In the genomic region with DNA sequence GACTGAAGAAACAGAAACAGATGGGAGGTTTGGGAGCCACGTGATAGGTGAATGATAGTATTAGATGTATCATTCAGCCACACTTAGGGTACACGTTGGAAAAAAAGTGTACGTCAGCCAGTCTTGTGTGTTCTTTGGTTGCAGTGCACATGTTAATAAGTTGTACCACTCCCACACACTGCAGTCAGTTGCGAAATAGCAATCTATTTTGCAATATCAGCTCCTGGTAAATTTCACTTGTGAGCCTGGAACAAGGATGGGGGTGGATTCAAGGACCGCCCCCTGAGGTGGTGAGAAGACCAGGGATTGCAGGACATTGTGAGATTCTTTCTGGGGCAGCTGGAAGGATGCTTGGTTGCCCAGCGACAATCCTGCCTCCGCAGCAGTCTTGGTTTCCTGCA, we compare ENCODE assay signal across 14 cellular contexts.
A peak's percentile ranks its signal among the peaks of the same experiment; 100 is the strongest.
DNase-seq lines count a peak whose midpoint lies in the region; ATAC-seq and TF ChIP-seq lines count a peak whose summit lies in the region.
"Had no signal": no experiment of that assay in that cellular context is flagged by ENCODE, and none has a peak within 500 bp of the region (broad histone marks: within the 10 kb centered on the region; RNA-seq: fewer than 3 reads in every experiment).

No MANE protein-coding gene starts in this region.

- H3K4me1 ChIP-seq in HEK293 (ENCODE audit: control insufficient read depth, insufficient read depth, low read length), result peaks cover 10% of the 10 kb centered on the region
- peaks cover 4% of the 10 kb centered on the region for H3K4me1 ChIP-seq in right cardiac atrium (ENCODE audit: control insufficient read depth, insufficient read depth, low read length)
- H3K4me1 ChIP-seq in skeletal muscle satellite cell (ENCODE audit: control insufficient read depth, insufficient read depth, low read length), result peaks cover 15% of the 10 kb centered on the region

- H3K9me3 ChIP-seq in HEK293 (ENCODE audit: control insufficient read depth, insufficient read depth, low read depth, low read length) (no peaks in the 10 kb centered on the region), right cardiac atrium (ENCODE audit: control insufficient read depth, low read length) (no peaks in the 10 kb centered on the region), skeletal muscle satellite cell (replicated peaks; ENCODE audit: low read length) (no peaks in the 10 kb centered on the region)

- intact Hi-C loops in right cardiac atrium (cut with DNase I), result no loop called here

- TF ChIP-seq CTCF in HEK293 (tag by site-specific recombination; IDR thresholded peaks at IDR 0.05), result no peak
- TF ChIP-seq CTCF in astrocyte of the spinal cord (IDR thresholded peaks at IDR 0.05; ENCODE audit: low read depth, low read length), result no peak

- H3K36me3 Mint-ChIP-seq in activated T-cell treated with anti-CD3 and anti-CD28 coated beads, Interleukin-2, amount 50 U/mL, for 72 hours (ENCODE audit: insufficient read depth in 2 of 2), result no peaks in the 10 kb centered on the region

- no peak overlapping the region for H3K4me3 Mint-ChIP-seq in activated T-cell treated with anti-CD3 and anti-CD28 coated beads, Interleukin-2, amount 50 U/mL, for 72 hours

- WGBS in right cardiac atrium, result 61% methylated on average over 7 of the region's 7 CpGs

- no peak overlapping the region for H3K9ac ChIP-seq in skeletal muscle satellite cell (ENCODE audit: low read depth, low read length)

- in situ Hi-C loops in astrocyte of the spinal cord (cut with HindIII; ENCODE audit: low sequenced_read_pairs), result no loop called here

- CTCF ChIA-PET in HEK293 (lab: Yijun Ruan, JAX), result interaction anchor here (0.6 to 0.7 kb wide), 2 partner anchors 26 to 51 kb away, joined by 4 to 6 read pairs; no protein-coding TSS in a partner anchor

- DNase-seq in astrocyte of the spinal cord (ENCODE audit: low read depth, low spot score), result peak; percentile 12
- peak; percentile 61 to 74 (median 64) for DNase-seq in right cardiac atrium
- no peak for DNase-seq in activated T-cell treated with anti-CD3 and anti-CD28 coated beads, Interleukin-2, amount 50 U/mL, for 72 hours
- DNase-seq in substantia nigra (lab: John Stamatoyannopoulos, UW), result no peak
- DNase-seq: activated T-cell treated with anti-CD3 and anti-CD28 coated beads, Interleukin-2, amount 50 U/mL, for 48 hours; cortex of kidney; DMS79; H7; NCI-H146 had no signal

- peak; percentile 63 to 78 for ATAC-seq in right cardiac atrium
- ATAC-seq in activated T-cell treated with anti-CD3 and anti-CD28 coated beads, Interleukin-2, amount 50 U/mL, for 72 hours (replicated peaks in 1 of 2), result no peak
- no peak for ATAC-seq in GM19452 (IDR thresholded peaks at IDR 0.05; ENCODE audit: unreplicated experiment)
- no peak for ATAC-seq in HG03045 (IDR thresholded peaks at IDR 0.05; ENCODE audit: unreplicated experiment)

- H3K4me3 ChIP-seq in HEK293 (ENCODE audit: low read depth, low read length) (no peak overlapping the region), astrocyte of the spinal cord (ENCODE audit: low read depth, low read length) (no peak overlapping the region), right cardiac atrium (ENCODE audit: low read length) (no peak overlapping the region), skeletal muscle satellite cell (ENCODE audit: low read length) (no peak overlapping the region)

- H3K36me3 ChIP-seq in HEK293 (ENCODE audit: control insufficient read depth in 2 of 2, insufficient read depth in 1 of 2, low read length in 2 of 2) (no peaks in the 10 kb centered on the region), skeletal muscle satellite cell (ENCODE audit: insufficient read depth, low read length) (no peaks in the 10 kb centered on the region)

- H3K27me3 Mint-ChIP-seq in activated T-cell treated with anti-CD3 and anti-CD28 coated beads, Interleukin-2, amount 50 U/mL, for 72 hours (ENCODE audit: low read depth), result no peaks in the 10 kb centered on the region

- POLR2A ChIA-PET in HEK293 (lab: Yijun Ruan, JAX), result no interaction called here

- H3K27ac ChIP-seq in HEK293 (ENCODE audit: extremely low read depth, low read depth, low read length) (no peak overlapping the region), right cardiac atrium (ENCODE audit: low read length) (no peak overlapping the region), substantia nigra (ENCODE audit: low read depth, low read length, poor library complexity, severe bottlenecking) (no peak overlapping the region)
- H3K27ac ChIP-seq: HL-60 had no signal

- H3K9me3 Mint-ChIP-seq in activated T-cell treated with anti-CD3 and anti-CD28 coated beads, Interleukin-2, amount 50 U/mL, for 72 hours, result peaks cover 0 to 2% of the 10 kb centered on the region in 2 donors

- H3K27ac Mint-ChIP-seq in activated T-cell treated with anti-CD3 and anti-CD28 coated beads, Interleukin-2, amount 50 U/mL, for 72 hours, result no peak overlapping the region

- peaks cover 10% of the 10 kb centered on the region for H3K4me1 Mint-ChIP-seq in activated T-cell treated with anti-CD3 and anti-CD28 coated beads, Interleukin-2, amount 50 U/mL, for 72 hours (ENCODE audit: low read depth)

- no peaks in the 10 kb centered on the region for H3K27me3 ChIP-seq in right cardiac atrium (ENCODE audit: control insufficient read depth, insufficient read depth)
- H3K27me3 ChIP-seq in skeletal muscle satellite cell (ENCODE audit: control insufficient read depth, insufficient read depth, low read length), result no peaks in the 10 kb centered on the region

- peak overlapping the region; percentile 17 for H3K4me2 ChIP-seq in skeletal muscle satellite cell (ENCODE audit: low read length)

TF ChIP-seq in HEK293, 187 proteins besides CTCF, POLR2A, EP300 and RAD21:
- TF ChIP-seq, protein P1, sequence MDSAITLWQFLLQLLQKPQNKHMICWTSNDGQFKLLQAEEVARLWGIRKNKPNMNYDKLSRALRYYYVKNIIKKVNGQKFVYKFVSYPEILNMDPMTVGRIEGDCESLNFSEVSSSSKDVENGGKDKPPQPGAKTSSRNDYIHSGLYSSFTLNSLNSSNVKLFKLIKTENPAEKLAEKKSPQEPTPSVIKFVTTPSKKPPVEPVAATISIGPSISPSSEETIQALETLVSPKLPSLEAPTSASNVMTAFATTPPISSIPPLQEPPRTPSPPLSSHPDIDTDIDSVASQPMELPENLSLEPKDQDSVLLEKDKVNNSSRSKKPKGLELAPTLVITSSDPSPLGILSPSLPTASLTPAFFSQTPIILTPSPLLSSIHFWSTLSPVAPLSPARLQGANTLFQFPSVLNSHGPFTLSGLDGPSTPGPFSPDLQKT (IDR thresholded peaks at IDR 0.05; ENCODE audit: borderline replicate concordance, low read depth, low read length), result no peak
- TF ChIP-seq, protein P2, sequence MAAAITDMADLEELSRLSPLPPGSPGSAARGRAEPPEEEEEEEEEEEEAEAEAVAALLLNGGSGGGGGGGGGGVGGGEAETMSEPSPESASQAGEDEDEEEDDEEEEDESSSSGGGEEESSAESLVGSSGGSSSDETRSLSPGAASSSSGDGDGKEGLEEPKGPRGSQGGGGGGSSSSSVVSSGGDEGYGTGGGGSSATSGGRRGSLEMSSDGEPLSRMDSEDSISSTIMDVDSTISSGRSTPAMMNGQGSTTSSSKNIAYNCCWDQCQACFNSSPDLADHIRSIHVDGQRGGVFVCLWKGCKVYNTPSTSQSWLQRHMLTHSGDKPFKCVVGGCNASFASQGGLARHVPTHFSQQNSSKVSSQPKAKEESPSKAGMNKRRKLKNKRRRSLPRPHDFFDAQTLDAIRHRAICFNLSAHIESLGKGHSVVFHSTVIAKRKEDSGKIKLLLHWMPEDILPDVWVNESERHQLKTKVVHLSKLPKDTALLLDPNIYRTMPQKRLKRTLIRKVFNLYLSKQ (tag by site-specific recombination; IDR thresholded peaks at IDR 0.05; ENCODE audit: borderline replicate concordance), result no peak
- TF ChIP-seq ZNF266 (tag by site-specific recombination; IDR thresholded peaks at IDR 0.05; ENCODE audit: low read depth) (no peak), FEZF1 (tag by site-specific recombination; IDR thresholded peaks at IDR 0.05) (no peak), ZNF133 (tag by site-specific recombination; IDR thresholded peaks at IDR 0.05) (peak; percentile 59), ZNF394 (tag by site-specific recombination; IDR thresholded peaks at IDR 0.05; ENCODE audit: borderline replicate concordance) (no peak), ZFHX2 (tag by site-specific recombination; conservative IDR thresholded peaks at IDR 0.05) (peak; percentile 68), ZNF140 (tag by site-specific recombination; IDR thresholded peaks at IDR 0.05) (no peak), ZFP3 (tag by site-specific recombination; IDR thresholded peaks at IDR 0.05; ENCODE audit: low read depth) (no peak), YY2 (tag by site-specific recombination; IDR thresholded peaks at IDR 0.05) (no peak), EGR2 (tag by site-specific recombination; IDR thresholded peaks at IDR 0.05; ENCODE audit: low read depth) (0 out of 2 replicates have a peak, but pooled peaks have one; percentile 11)
- TF ChIP-seq, protein P3, sequence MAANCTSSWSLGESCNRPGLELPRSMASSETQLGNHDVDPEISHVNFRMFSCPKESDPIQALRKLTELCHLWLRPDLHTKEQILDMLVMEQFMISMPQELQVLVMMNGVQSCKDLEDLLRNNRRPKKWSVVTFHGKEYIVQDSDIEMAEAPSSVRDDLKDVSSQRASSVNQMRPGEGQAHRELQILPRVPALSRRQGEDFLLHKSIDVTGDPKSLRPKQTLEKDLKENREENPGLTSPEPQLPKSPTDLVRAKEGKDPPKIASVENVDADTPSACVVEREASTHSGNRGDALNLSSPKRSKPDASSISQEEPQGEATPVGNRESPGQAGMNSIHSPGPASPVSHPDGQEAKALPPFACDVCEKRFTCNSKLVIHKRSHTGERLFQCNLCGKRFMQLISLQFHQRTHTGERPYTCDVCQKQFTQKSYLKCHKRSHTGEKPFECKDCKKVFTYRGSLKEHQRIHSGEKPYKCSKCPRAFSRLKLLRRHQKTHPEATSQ (tag by site-specific recombination; IDR thresholded peaks at IDR 0.05), result no peak
- TF ChIP-seq, protein P4, sequence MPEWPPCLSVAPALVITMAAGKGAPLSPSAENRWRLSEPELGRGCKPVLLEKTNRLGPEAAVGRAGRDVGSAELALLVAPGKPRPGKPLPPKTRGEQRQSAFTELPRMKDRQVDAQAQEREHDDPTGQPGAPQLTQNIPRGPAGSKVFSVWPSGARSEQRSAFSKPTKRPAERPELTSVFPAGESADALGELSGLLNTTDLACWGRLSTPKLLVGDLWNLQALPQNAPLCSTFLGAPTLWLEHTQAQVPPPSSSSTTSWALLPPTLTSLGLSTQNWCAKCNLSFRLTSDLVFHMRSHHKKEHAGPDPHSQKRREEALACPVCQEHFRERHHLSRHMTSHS (tag by site-specific recombination; IDR thresholded peaks at IDR 0.05), result no peak

Comparison
In these comparisons a context has a peak if more than half of its experiments do, and no peak if none do; other contexts are left out.
1. DNase-seq: peak in astrocyte of the spinal cord (single experiment) and right cardiac atrium (3 of 3); none in activated T-cell treated with anti-CD3 and anti-CD28 coated beads, Interleukin-2, amount 50 U/mL, for 72 hours (0 of 2) and substantia nigra (0 of 49).
2. ATAC-seq: peak in right cardiac atrium (2 of 2); none in activated T-cell treated with anti-CD3 and anti-CD28 coated beads, Interleukin-2, amount 50 U/mL, for 72 hours (0 of 2), GM19452 (single experiment) and HG03045 (single experiment).